Comparison of ENCODE assay signal across 17 cellular contexts in the genomic region with DNA sequence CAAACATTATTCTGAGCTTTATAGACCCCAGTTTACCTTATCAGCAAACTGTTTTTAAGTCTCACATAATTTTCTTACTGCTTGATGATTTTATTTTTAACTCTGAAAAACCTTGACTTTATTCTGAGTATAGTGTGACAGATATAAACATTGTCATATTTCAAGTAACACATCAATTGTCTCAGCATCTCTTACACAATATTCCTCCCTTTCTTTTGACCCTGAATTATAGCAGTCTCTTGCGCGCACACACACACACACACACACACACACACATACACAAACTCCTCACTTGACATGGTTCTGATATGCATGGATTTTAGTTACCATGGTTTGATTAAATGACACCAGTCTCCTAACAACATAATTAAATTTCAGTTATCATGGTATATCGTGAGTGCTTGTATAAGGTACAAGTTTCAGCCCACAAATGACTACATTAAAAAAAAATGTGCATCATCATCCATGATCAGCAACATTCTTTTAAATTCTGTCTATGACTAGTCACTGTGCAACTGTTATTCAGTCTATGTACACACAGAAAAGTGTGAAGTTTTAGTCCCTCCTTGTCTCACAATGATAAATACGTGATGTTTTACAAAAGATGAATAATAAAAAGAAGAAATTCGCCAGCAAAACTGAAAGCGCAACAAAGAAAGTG. TPM values are rescaled to one million over a fixed set of nuclear protein-coding genes. Genes with fewer than 3 reads are reported as not detected.
DNase-seq lines count a peak whose midpoint lies in the region; ATAC-seq and TF ChIP-seq lines count a peak whose summit lies in the region.
"Had no signal": no experiment of that assay in that cellular context is flagged by ENCODE, and none has a peak within 500 bp of the region (broad histone marks: within the 10 kb centered on the region; RNA-seq: fewer than 3 reads in every experiment).

No MANE protein-coding gene starts in this region.

- peak overlapping the region; percentile 76 for H3K27ac ChIP-seq in AG04450 (ENCODE audit: low read depth, low read length)
- H3K27ac ChIP-seq in smooth muscle cell (ENCODE audit: low read depth): no peak overlapping the region
- no peak overlapping the region for H3K27ac ChIP-seq in suprapubic skin
- H3K27ac ChIP-seq: Peyer's patch, upper lobe of left lung had no signal

- TF ChIP-seq EP300 in suprapubic skin (IDR thresholded peaks at IDR 0.05): no peak

- H3K36me3 ChIP-seq in smooth muscle cell (ENCODE audit: low read depth): no peaks in the 10 kb centered on the region
- H3K36me3 ChIP-seq in suprapubic skin: no peaks in the 10 kb centered on the region
- H3K36me3 ChIP-seq: Peyer's patch, upper lobe of left lung had no signal

- H3K27me3 ChIP-seq in AG04450 (ENCODE audit: control insufficient read depth, insufficient read depth, low read length): no peaks in the 10 kb centered on the region
- H3K27me3 ChIP-seq in smooth muscle cell (ENCODE audit: low read depth): no peaks in the 10 kb centered on the region
- no peaks in the 10 kb centered on the region for H3K27me3 ChIP-seq in suprapubic skin
- H3K27me3 ChIP-seq: Peyer's patch, upper lobe of left lung had no signal

- DNase-seq in AG04450 (ENCODE audit: low read depth, low spot score) (peak; percentile 65), HS-5 (ENCODE audit: low read depth) (peak; percentile 61), amniotic epithelial cell (ENCODE audit: low read depth) (peak; percentile 77), foreskin fibroblast (peak; percentile 57 to 71), smooth muscle cell (lab: John Stamatoyannopoulos, UW; ENCODE audit: unreplicated experiment) (no peak), suprapubic skin (ENCODE audit: low spot score in 2 of 2) (no peak), cardiac septum (ENCODE audit: low spot score) (no peak)
- DNase-seq: activated CD8-positive, alpha-beta T cell treated with anti-CD3 and anti-CD28 coated beads, Interleukin-2, amount 10 ng/mL, durations not matched to agents 7 days and 5 days; DMS79 treated with DMSO at 0.1 percent for 48 hours; foreskin melanocyte; GOT3; mucosa of descending colon; Peyer's patch; posterior cingulate gyrus; stimulated activated CD8-positive, alpha-beta memory T cell treated with anti-CD3 and anti-CD28 coated beads, Interleukin-4, amount 100 ng/mL, for 48 hours; upper lobe of left lung had no signal

- ATAC-seq in HG03432 (IDR thresholded peaks at IDR 0.05; ENCODE audit: unreplicated experiment): no peak
- ATAC-seq: activated CD8-positive, alpha-beta T cell treated with anti-CD3 and anti-CD28 coated beads, Interleukin-2, amount 10 ng/mL, durations not matched to agents 7 days and 5 days; mucosa of descending colon had no signal

- H2AFZ ChIP-seq in smooth muscle cell (ENCODE audit: low read depth): no peak overlapping the region

- no peak for TF ChIP-seq CTCF in AG04450 (IDR thresholded peaks at IDR 0.05; ENCODE audit: low read depth, low read length)
- TF ChIP-seq CTCF in foreskin fibroblast (IDR thresholded peaks at IDR 0.05; ENCODE audit: low read depth, low read length): no peak
- TF ChIP-seq CTCF in smooth muscle cell (IDR thresholded peaks at IDR 0.05; ENCODE audit: borderline replicate concordance, insufficient read depth, poor library complexity, severe bottlenecking): no peak
- no peak for TF ChIP-seq CTCF in suprapubic skin (IDR thresholded peaks at IDR 0.05)

- POLR2A ChIA-PET in AG04450 (lab: Yijun Ruan, JAX): interaction anchor here (0.6 kb wide), 1 partner anchor 24 kb away, joined by 3 read pairs; no protein-coding TSS in a partner anchor

- peaks cover 12% of the 10 kb centered on the region for H3K9me3 ChIP-seq in AG04450 (ENCODE audit: control insufficient read depth, insufficient read depth, low read length)
- H3K9me3 ChIP-seq in smooth muscle cell (replicated peaks; ENCODE audit: low read depth): peaks cover 8% of the 10 kb centered on the region
- peaks cover 10% of the 10 kb centered on the region for H3K9me3 ChIP-seq in suprapubic skin
- H3K9me3 ChIP-seq: Peyer's patch had no signal

- H3K4me2 ChIP-seq in smooth muscle cell: no peak overlapping the region

- H3K4me3 ChIP-seq in AG04450 (ENCODE audit: low read depth, low read length) (peak overlapping the region; percentile 46), foreskin fibroblast (ENCODE audit: low read depth in 1 of 2, low read length in 2 of 2) (no peak overlapping the region), smooth muscle cell (no peak overlapping the region), suprapubic skin (no peak overlapping the region)
- H3K4me3 ChIP-seq: mucosa of descending colon, Peyer's patch, upper lobe of left lung had no signal

- WGBS in smooth muscle cell (ENCODE audit: low lambda C conversion rate): 80% methylated on average over 6 of the region's 6 CpGs
- WGBS in suprapubic skin: 76% methylated on average over 6 of the region's 6 CpGs

- CTCF ChIA-PET in AG04450 (lab: Charles Lee): interaction anchor here (0.8 to 1.6 kb wide), 3 partner anchors 38 to 173 kb away, joined by 3 to 4 read pairs (median 3); a partner anchor contains a TSS

- no peaks in the 10 kb centered on the region for H4K20me1 ChIP-seq in smooth muscle cell (ENCODE audit: low read depth)

- intact Hi-C loops in cardiac septum (cut with DNase I): no loop called here

- TF ChIP-seq POLR2A in suprapubic skin (IDR thresholded peaks at IDR 0.05): no peak

- H3K4me1 ChIP-seq in smooth muscle cell (ENCODE audit: low read depth) (no peaks in the 10 kb centered on the region), suprapubic skin (no peaks in the 10 kb centered on the region)
- H3K4me1 ChIP-seq: Peyer's patch, upper lobe of left lung had no signal

- H3K79me2 ChIP-seq in smooth muscle cell (ENCODE audit: low read depth): no peaks in the 10 kb centered on the region

- no peaks in the 10 kb centered on the region for H3F3A ChIP-seq in smooth muscle cell (ENCODE audit: low read depth)

- no peak overlapping the region for H3K9ac ChIP-seq in smooth muscle cell (ENCODE audit: low read depth)

RNA-seq across cellular contexts. Expression of a gene that starts 39.5 kb away (rescaled TPM):
- polyA plus RNA-seq in AG04450 (2011; rRNA removed) (0.14 and 0.30 TPM in 2 replicates), smooth muscle cell (0.93 and 2.9 TPM in 2 replicates)
- polyA minus RNA-seq in AG04450 (2011; rRNA and poly(A)+ RNA removed): 0.43 and 0.74 TPM in 2 replicates
- total RNA-seq in smooth muscle cell (2.2 and 4.5 TPM in 2 replicates), suprapubic skin (1 to 10 TPM in 2 of 4 donors, under 1 TPM in 2; 0.55 to 4.8 (median 2.4) TPM), cardiac septum (not detected)
- total RNA-seq: activated CD8-positive, alpha-beta T cell treated with anti-CD3 and anti-CD28 coated beads, Interleukin-2, amount 10 ng/mL, durations not matched to agents 7 days and 5 days had no signal

Comparison
In these comparisons a context has a peak if more than half of its experiments do, and no peak if none do; other contexts are left out.
1. DNase-seq: peak in AG04450 (single experiment), HS-5 (single experiment), amniotic epithelial cell (single experiment) and foreskin fibroblast (2 of 2); none in smooth muscle cell (single experiment), suprapubic skin (0 of 2) and cardiac septum (single experiment).